Comparison of ENCODE assay signal across 8 cellular contexts in genomic region chr2:118185210-118186109, GRCh38.
DNase-seq lines count a peak whose midpoint lies in the region; ATAC-seq and FAIRE-seq lines count a peak whose summit lies in the region.

No MANE protein-coding gene starts in this region.

- DNase-seq in 8988T (peak; percentile 38), GM18507 (ENCODE audit: extremely low spot score, insufficient read length, low read depth) (peak; percentile 26), NCI-H2081 treated with DMSO at 0.1 percent for 48 hours (lab: John Stamatoyannopoulos, UW) (peak; percentile 63), dedifferentiated amniotic fluid mesenchymal stem cell (ENCODE audit: extremely low spot score) (peak; percentile 19), left lobe of liver (ENCODE audit: low spot score) (peak; percentile 73)
- DNase-seq in activated CD4-positive, alpha-beta T cell treated with anti-CD3 and anti-CD28 coated beads for 48 hours: peak; percentile 77
- DNase-seq in stimulated activated CD4-positive, alpha-beta T cell treated with anti-CD3 and anti-CD28 coated beads, Interleukin-2, amount 100 ng/mL, for 24 hours: peak; percentile 60 to 69

- FAIRE-seq in GM18507 (lab: Jason Lieb, UNC): peak; percentile 59

- ATAC-seq in HG02970 (IDR thresholded peaks at IDR 0.05; ENCODE audit: low FRiP score, unreplicated experiment) (peak; percentile 52), left lobe of liver (peak; percentile 90)

Comparison
In these comparisons a context has a peak if more than half of its experiments do, and no peak if none do; other contexts are left out.
1. Peak in every context shown above with its lines: DNase-seq and ATAC-seq.
2. DNase-seq: peak in every context shown above with its lines; median percentile 77 in activated CD4-positive, alpha-beta T cell treated with anti-CD3 and anti-CD28 coated beads for 48 hours; 73 in left lobe of liver; 64 in stimulated activated CD4-positive, alpha-beta T cell treated with anti-CD3 and anti-CD28 coated beads, Interleukin-2, amount 100 ng/mL, for 24 hours; 63 in NCI-H2081 treated with DMSO at 0.1 percent for 48 hours; 38 in 8988T; 26 in GM18507; 19 in dedifferentiated amniotic fluid mesenchymal stem cell.